In genomic region chr1:44696789-44697188, GRCh38 we compare ENCODE assay signal across 12 cellular contexts. TPM values are rescaled to one million over a fixed set of nuclear protein-coding genes. Genes with fewer than 3 reads are reported as not detected.
DNase-seq lines count a peak whose midpoint lies in the region; ATAC-seq, FAIRE-seq and TF ChIP-seq lines count a peak whose summit lies in the region.
"Had no signal": no experiment of that assay in that cellular context is flagged by ENCODE, and none has a peak within 500 bp of the region (broad histone marks: within the 10 kb centered on the region; RNA-seq: fewer than 3 reads in every experiment).

No MANE protein-coding gene starts in this region.

- H3K4me1 Mint-ChIP-seq in activated B cell treated with CpG ODN at 0.5 μM for 24 hours: peaks cover 52% of the 10 kb centered on the region

- H3K36me3 ChIP-seq in H1 (ENCODE audit: control insufficient read depth in 2 of 4, insufficient read depth in 4 of 4, low read length in 3 of 4): no peaks in the 10 kb centered on the region
- no peaks in the 10 kb centered on the region for H3K36me3 ChIP-seq in transverse colon
- H3K36me3 ChIP-seq: BE2C had no signal

- H3K23me2 ChIP-seq in H1 (ENCODE audit: low read depth, low read length): no peaks in the 10 kb centered on the region

- no peak overlapping the region for H4K91ac ChIP-seq in H1 (replicated peaks; ENCODE audit: insufficient read length, low read length)

- no peak for TF ChIP-seq RAD21 in H1 (IDR thresholded peaks at IDR 0.05 in 1 of 2, conservative IDR thresholded peaks at IDR 0.05 in 1 of 2; ENCODE audit: low read depth in 2 of 2, low read length in 2 of 2)

- TF ChIP-seq CTCF in activated B cell treated with CpG ODN at 0.5 μM for 24 hours (IDR thresholded peaks at IDR 0.05) (no peak), H1 (IDR thresholded peaks at IDR 0.05; ENCODE audit: control extremely low read depth in 1 of 3, insufficient read depth in 1 of 3, low read depth in 1 of 3, low read length in 3 of 3) (no peak), transverse colon (IDR thresholded peaks at IDR 0.05) (no peak)

- H3K27me3 ChIP-seq in H1 (replicated peaks in 1 of 4; ENCODE audit: control insufficient read depth in 3 of 4, extremely low read depth in 1 of 4, insufficient read depth in 3 of 4, low read length in 3 of 4) (no peaks in the 10 kb centered on the region), transverse colon (no peaks in the 10 kb centered on the region)
- H3K27me3 ChIP-seq: BE2C had no signal

- no peak for TF ChIP-seq POLR2A in H1 (IDR thresholded peaks at IDR 0.05; ENCODE audit: control extremely low read depth in 1 of 2, low read depth in 2 of 2, low read length in 2 of 2)
- TF ChIP-seq POLR2A in transverse colon (IDR thresholded peaks at IDR 0.05): no peak

- no peak overlapping the region for H4K8ac ChIP-seq in H1 (ENCODE audit: extremely low read depth, insufficient read depth, low read length)

- H2BK12ac ChIP-seq in H1 (ENCODE audit: low read depth, low read length): no peak overlapping the region

- no peaks in the 10 kb centered on the region for H3K9me3 Mint-ChIP-seq in activated B cell treated with CpG ODN at 0.5 μM for 24 hours

- H3K9me3 ChIP-seq in H1 (ENCODE audit: insufficient read depth in 2 of 2, low read depth in 1 of 2, low read length in 1 of 2) (no peaks in the 10 kb centered on the region), transverse colon (no peaks in the 10 kb centered on the region)
- H3K9me3 ChIP-seq: BE2C had no signal

- no peak overlapping the region for H2BK15ac ChIP-seq in H1 (ENCODE audit: low read length)

- 0 out of 2 replicates have a peak overlapping the region, but pooled peaks have one; percentile 26 for H2AK5ac ChIP-seq in H1 (ENCODE audit: low read depth, low read length)

- no peaks in the 10 kb centered on the region for H4K20me1 ChIP-seq in H1 (replicated peaks in 1 of 2; ENCODE audit: control insufficient read depth in 1 of 2, insufficient read depth in 2 of 2, low read length in 2 of 2)

- H3K4me1 ChIP-seq in H1 (replicated peaks in 1 of 4; ENCODE audit: control insufficient read depth in 3 of 4, insufficient read depth in 4 of 4, low read length in 3 of 4): no peaks in the 10 kb centered on the region
- H3K4me1 ChIP-seq in transverse colon: no peaks in the 10 kb centered on the region
- H3K4me1 ChIP-seq: BE2C had no signal

- ATAC-seq in GM21786 (IDR thresholded peaks at IDR 0.05; ENCODE audit: unreplicated experiment) (peak; percentile 39), activated B cell treated with CpG ODN at 0.5 μM for 24 hours (ENCODE audit: low read depth) (peak; percentile 70), GM21526 (IDR thresholded peaks at IDR 0.05; ENCODE audit: low FRiP score, unreplicated experiment) (no peak), HG02588 (IDR thresholded peaks at IDR 0.05; ENCODE audit: unreplicated experiment) (no peak)

- H3K79me1 ChIP-seq in H1 (ENCODE audit: low read depth, low read length): no peaks in the 10 kb centered on the region

- H3K4me2 ChIP-seq in H1 (ENCODE audit: insufficient read depth in 1 of 2, low read depth in 2 of 2, low read length in 2 of 2): no peak overlapping the region

- no peak overlapping the region for H3K27ac ChIP-seq in H1 (ENCODE audit: low read depth, low read length)
- no peak overlapping the region for H3K27ac ChIP-seq in transverse colon

- POLR2A ChIA-PET in activated B cell treated with CpG ODN at 0.5 μM for 24 hours (lab: Charles Lee): interaction anchor here (0.5 to 4.4 kb wide), 13 partner anchors 9 to 992 kb away, joined by 3 to 101 read pairs (median 5); partner anchors contain the start of genes ARMH1, PLK3, RNU5D-1 and RPS8
- POLR2A ChIA-PET in H1 (lab: Charles Lee; ENCODE audit: partially characterized antibody): interaction anchor here (0.8 to 2.3 kb wide), 5 partner anchors 9 to 122 kb away, joined by 4 to 12 read pairs (median 4); no protein-coding TSS in a partner anchor

- H3K4me3 ChIP-seq in H1 (ENCODE audit: extremely low read depth in 1 of 4, insufficient read depth in 2 of 4, low read depth in 3 of 4, low read length in 4 of 4) (no peak overlapping the region), transverse colon (no peak overlapping the region)

- CTCF ChIA-PET in activated B cell treated with CpG ODN at 0.5 μM for 24 hours (lab: Charles Lee) (interaction anchor here (0.7 to 2.7 kb wide), 5 partner anchors 9 to 44 kb away, joined by 3 to 11 read pairs (median 6); partner anchors contain the start of genes ARMH1 and TMEM53), H1 (lab: Charles Lee; ENCODE audit: partially characterized antibody) (interaction anchor here (0.8 to 2.2 kb wide), 6 partner anchors 10 to 34 kb away, joined by 3 to 15 read pairs (median 5); no protein-coding TSS in a partner anchor)

- WGBS in H1 (ENCODE audit: extremely low coverage in 1 of 2, insufficient coverage in 1 of 2, insufficient read length in 1 of 2, insufficient replicate concordance in 2 of 2, low coverage in 1 of 2, low lambda C conversion rate in 2 of 2, missing lambda C conversion rate in 1 of 2), 2 experiments: 84% methylated on average over 5 of the region's 5 CpGs; no CpG with 5 or more reads in 1 of the 2 experiments
- 73% methylated on average over 5 of the region's 5 CpGs; no CpG with 5 or more reads in 1 of the 2 donors for WGBS in transverse colon (ENCODE audit: low coverage in 1 of 2), 2 donors

- DNase-seq in AML-193 (lab: John Stamatoyannopoulos, UW) (peak; percentile 58 to 65), activated B cell treated with CpG ODN at 0.5 μM for 24 hours (peak; percentile 30), H1 (ENCODE audit: low read depth in 1 of 2, low spot score in 2 of 2) (no peak), H4 (ENCODE audit: low spot score) (no peak), transverse colon (no peak)
- DNase-seq: BE2C, NCI-H82 had no signal

- H2BK120ac ChIP-seq in H1 (replicated peaks; ENCODE audit: low read depth, low read length): no peak overlapping the region

- intact Hi-C loops in activated B cell treated with CpG ODN at 0.5 μM for 24 hours (cut with micrococcal nuclease) (no loop called here), transverse colon (cut with DNase I; ENCODE audit: low total_unique reads) (no loop called here)

- H3K79me2 ChIP-seq in H1 (ENCODE audit: control insufficient read depth in 1 of 2, insufficient read depth in 2 of 2, low read length in 2 of 2): no peaks in the 10 kb centered on the region

- no peaks in the 10 kb centered on the region for H3K27me3 Mint-ChIP-seq in activated B cell treated with CpG ODN at 0.5 μM for 24 hours

- H4K5ac ChIP-seq in H1 (ENCODE audit: insufficient read length, low read depth, low read length): no peak overlapping the region

- no peak for FAIRE-seq in H1 (lab: Jason Lieb, UNC)

- H3K4me3 Mint-ChIP-seq in activated B cell treated with CpG ODN at 0.5 μM for 24 hours: peak overlapping the region; percentile 55

- no peak overlapping the region for H2BK20ac ChIP-seq in H1 (ENCODE audit: low read length)

- H3K14ac ChIP-seq in H1 (ENCODE audit: insufficient read length): no peak overlapping the region

- H3K56ac ChIP-seq in H1 (replicated peaks; ENCODE audit: insufficient read length, low read depth, low read length): no peak overlapping the region

- no peak overlapping the region for H3K9ac ChIP-seq in H1 (replicated peaks in 1 of 4; ENCODE audit: extremely low read depth in 1 of 4, low read depth in 3 of 4, low read length in 3 of 4)

- in situ Hi-C loops in transverse colon (cut with MboI; ENCODE audit: low pct_ligation_motif_present in 1 of 4, low pct_unique_long_range_greater_than_20kb in 1 of 4, low sequenced_read_pairs in 3 of 4): no loop called here

- H3K36me3 Mint-ChIP-seq in activated B cell treated with CpG ODN at 0.5 μM for 24 hours (ENCODE audit: low read depth): no peaks in the 10 kb centered on the region

- no peak overlapping the region for H3K18ac ChIP-seq in H1 (ENCODE audit: extremely low read depth, low read length)

- no peak for TF ChIP-seq EP300 in H1 (IDR thresholded peaks at IDR 0.05; ENCODE audit: borderline replicate concordance in 1 of 2, low read depth in 2 of 2, low read length in 2 of 2)
- no peak for TF ChIP-seq EP300 in transverse colon (IDR thresholded peaks at IDR 0.05; ENCODE audit: low read depth)

- no peak overlapping the region for H3K23ac ChIP-seq in H1 (ENCODE audit: insufficient read length)

- peak overlapping the region; percentile 84 for H3K27ac Mint-ChIP-seq in activated B cell treated with CpG ODN at 0.5 μM for 24 hours

- H3K4ac ChIP-seq in H1 (replicated peaks; ENCODE audit: insufficient read length, low read depth, low read length): no peak overlapping the region

- H2AFZ ChIP-seq in H1 (ENCODE audit: low read length): no peak overlapping the region

- H2BK5ac ChIP-seq in H1 (ENCODE audit: low read depth, low read length): no peak overlapping the region

RNA-seq across cellular contexts. Expression of gene ARMH1, which starts 22.3 kb away (rescaled TPM):
- 18.1 and 19.9 TPM in 2 replicates for total RNA-seq in activated B cell treated with CpG ODN at 0.5 μM for 24 hours
- total RNA-seq in H1 (2021; fragmentation: NEBNext Ultra II Directional; extraction: Animal tissue kit (Norgen Biotek cat#: 25700)): 0.63 and 0.82 TPM in 2 replicates
- polyA plus RNA-seq in H1 (2011; rRNA removed): 0.85 and 3.3 TPM in 2 replicates
- 1.7 TPM for polyA plus RNA-seq in H1 (2011; cell fraction: cytosol; rRNA removed)
- polyA plus RNA-seq in H1 (2011; cell fraction: nucleus; rRNA removed): 10.3 TPM
- 1.6 to 1.7 TPM (median 1.7 TPM) in 4 replicates for polyA plus RNA-seq in H1 (2012, experiment 1 of 2)
- 0.87 TPM for polyA plus RNA-seq in H1 (2012, experiment 2 of 2)
- polyA plus RNA-seq in H1 (2013, experiment 1 of 2): 0.65 TPM
- 0.81 TPM for polyA plus RNA-seq in H1 (2013, experiment 2 of 2)
- polyA minus RNA-seq in H1 (2011; rRNA and poly(A)+ RNA removed): 0.41 and 1.2 TPM in 2 replicates
- polyA minus RNA-seq in H1 (2011; cell fraction: cytosol; rRNA and poly(A)+ RNA removed): 2.7 TPM
- 1.7 TPM for polyA minus RNA-seq in H1 (2011; cell fraction: nucleus; rRNA and poly(A)+ RNA removed)
- not detected in 2 replicates for total RNA-seq in H4 (2014; rRNA removed; shearing (Covaris generic))
- 1 to 10 TPM in 1 of 4 donors, under 1 TPM in 2, not detected in 1; 0.40 to 2.5 (median 0.96) TPM for total RNA-seq in transverse colon

RNA-seq across cellular contexts. Expression of gene TMEM53, which starts 22.5 kb away (rescaled TPM):
- total RNA-seq in activated B cell treated with CpG ODN at 0.5 μM for 24 hours (4.6 and 4.8 TPM in 2 replicates), transverse colon (10 to 100 TPM; 14.2 to 40.8 (median 22.9) TPM)
- 6.7 and 9.5 TPM in 2 replicates for total RNA-seq in H1 (2021; fragmentation: NEBNext Ultra II Directional; extraction: Animal tissue kit (Norgen Biotek cat#: 25700))
- 27.9 and 38.9 TPM in 2 replicates for polyA plus RNA-seq in H1 (2011; rRNA removed)
- 16.2 TPM for polyA plus RNA-seq in H1 (2011; cell fraction: cytosol; rRNA removed)
- 13.8 TPM for polyA plus RNA-seq in H1 (2011; cell fraction: nucleus; rRNA removed)
- 7.9 to 14.5 TPM (median 11.6 TPM) in 4 replicates for polyA plus RNA-seq in H1 (2012, experiment 1 of 2)
- 10.1 TPM for polyA plus RNA-seq in H1 (2012, experiment 2 of 2)
- polyA plus RNA-seq in H1 (2013, experiment 1 of 2): 9.7 TPM
- 10.5 TPM for polyA plus RNA-seq in H1 (2013, experiment 2 of 2)
- polyA minus RNA-seq in H1 (2011; rRNA and poly(A)+ RNA removed): 10.7 and 11.6 TPM in 2 replicates
- polyA minus RNA-seq in H1 (2011; cell fraction: cytosol; rRNA and poly(A)+ RNA removed): 8.9 TPM
- 5.7 TPM for polyA minus RNA-seq in H1 (2011; cell fraction: nucleus; rRNA and poly(A)+ RNA removed)
- total RNA-seq in H4 (2014; rRNA removed; shearing (Covaris generic)): 11.3 and 18.4 TPM in 2 replicates

RNA-seq across cellular contexts. Expression of gene RNU5D-1, which starts 34.2 kb away (rescaled TPM):
- total RNA-seq in activated B cell treated with CpG ODN at 0.5 μM for 24 hours (not detected in 2 replicates), transverse colon (not detected)
- total RNA-seq in H1 (2021; fragmentation: NEBNext Ultra II Directional; extraction: Animal tissue kit (Norgen Biotek cat#: 25700)): 17.4 TPM in 1 of 2 replicates, not detected in the other
- polyA plus RNA-seq in H1 (2011; rRNA removed): under 0.01 TPM in 1 of 2 replicates, not detected in the other
- polyA plus RNA-seq in H1 (2011; cell fraction: cytosol; rRNA removed): not detected
- polyA plus RNA-seq in H1 (2011; cell fraction: nucleus; rRNA removed): not detected
- not detected in 4 replicates for polyA plus RNA-seq in H1 (2012, experiment 1 of 2)
- polyA plus RNA-seq in H1 (2012, experiment 2 of 2): not detected
- polyA plus RNA-seq in H1 (2013, experiment 1 of 2): not detected
- polyA plus RNA-seq in H1 (2013, experiment 2 of 2): not detected
- polyA minus RNA-seq in H1 (2011; rRNA and poly(A)+ RNA removed): under 0.01 TPM in 2 replicates
- polyA minus RNA-seq in H1 (2011; cell fraction: cytosol; rRNA and poly(A)+ RNA removed): 360 TPM
- polyA minus RNA-seq in H1 (2011; cell fraction: nucleus; rRNA and poly(A)+ RNA removed): under 0.01 TPM
- total RNA-seq in H4 (2014; rRNA removed; shearing (Covaris generic)): not detected in 2 replicates
- total RNA-seq: liver had no signal
- polyA plus RNA-seq: esophagus, liver had no signal

RNA-seq across cellular contexts. Expression of gene KIF2C, which starts 42.8 kb away (rescaled TPM):
- total RNA-seq in activated B cell treated with CpG ODN at 0.5 μM for 24 hours (1.00 and 1.8 TPM in 2 replicates), transverse colon (1 to 10 TPM in 2 of 4 donors, under 1 TPM in 1, not detected in 1; 0.95 to 8.0 (median 1.9) TPM)
- 66.4 and 68.1 TPM in 2 replicates for total RNA-seq in H1 (2021; fragmentation: NEBNext Ultra II Directional; extraction: Animal tissue kit (Norgen Biotek cat#: 25700))
- polyA plus RNA-seq in H1 (2011; rRNA removed): 36.7 and 41.8 TPM in 2 replicates
- polyA plus RNA-seq in H1 (2011; cell fraction: cytosol; rRNA removed): 57.4 TPM
- polyA plus RNA-seq in H1 (2011; cell fraction: nucleus; rRNA removed): 56.1 TPM
- polyA plus RNA-seq in H1 (2012, experiment 1 of 2): 52.0 to 56.6 TPM (median 53.3 TPM) in 4 replicates
- polyA plus RNA-seq in H1 (2012, experiment 2 of 2): 17.3 TPM
- 52.4 TPM for polyA plus RNA-seq in H1 (2013, experiment 1 of 2)
- polyA plus RNA-seq in H1 (2013, experiment 2 of 2): 49.1 TPM
- 72.0 and 73.1 TPM in 2 replicates for polyA minus RNA-seq in H1 (2011; rRNA and poly(A)+ RNA removed)
- polyA minus RNA-seq in H1 (2011; cell fraction: cytosol; rRNA and poly(A)+ RNA removed): 35.7 TPM
- polyA minus RNA-seq in H1 (2011; cell fraction: nucleus; rRNA and poly(A)+ RNA removed): 28.7 TPM
- 81.8 and 82.2 TPM in 2 replicates for total RNA-seq in H4 (2014; rRNA removed; shearing (Covaris generic))

Comparison
In these comparisons a context has a peak if more than half of its experiments do, and no peak if none do; other contexts are left out.
1. DNase-seq: peak in AML-193 (2 of 2) and activated B cell treated with CpG ODN at 0.5 μM for 24 hours (single experiment); none in H1 (0 of 2), H4 (single experiment) and transverse colon (single experiment).
2. ATAC-seq: peak in GM21786 (single experiment) and activated B cell treated with CpG ODN at 0.5 μM for 24 hours (single experiment); none in GM21526 (single experiment) and HG02588 (single experiment).